15 cellular contexts compared by ENCODE assay signal in the genomic region with DNA sequence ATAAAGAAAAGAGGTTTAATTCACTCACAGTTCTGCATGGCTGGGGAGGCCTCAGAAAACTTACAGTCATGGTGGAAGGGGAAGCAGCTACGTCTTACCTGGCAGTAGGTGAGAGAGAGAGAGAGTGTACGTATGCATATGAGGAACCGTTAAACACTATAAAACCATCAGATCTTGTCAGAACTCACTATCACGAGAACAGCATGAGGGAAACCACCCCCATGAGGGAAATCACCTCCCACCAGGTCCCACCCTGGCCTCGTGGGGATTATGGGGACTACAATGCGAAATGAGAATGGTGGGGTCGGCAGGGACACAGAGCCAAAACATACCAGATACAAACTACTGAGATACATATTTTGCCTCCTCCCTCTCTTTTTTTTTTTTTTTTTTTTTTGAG. TPM values are rescaled to one million over a fixed set of nuclear protein-coding genes. Genes with fewer than 3 reads are reported as not detected.
A peak's percentile ranks its signal among the peaks of the same experiment; 100 is the strongest.
DNase-seq lines count a peak whose midpoint lies in the region; ATAC-seq and TF ChIP-seq lines count a peak whose summit lies in the region.
"Had no signal": no experiment of that assay in that cellular context is flagged by ENCODE, and none has a peak within 500 bp of the region (broad histone marks: within the 10 kb centered on the region; RNA-seq: fewer than 3 reads in every experiment).

No MANE protein-coding gene starts in this region.

- no peaks in the 10 kb centered on the region for H4K20me1 ChIP-seq in H9 (ENCODE audit: control insufficient read depth, insufficient read depth, insufficient read length)
- H4K20me1 ChIP-seq: BLaER1 treated with 17β-estradiol and CSF1 and Interleukin-3, amounts not matched to agents 10 nM and 100 nM had no signal

- TF ChIP-seq CTCF in Caco-2 (IDR thresholded peaks at IDR 0.05; ENCODE audit: insufficient read depth in 1 of 2, low read depth in 1 of 2, low read length in 1 of 2, severe bottlenecking in 1 of 2, unreplicated experiment in 1 of 2) (no peak), H9 (conservative IDR thresholded peaks at IDR 0.05) (no peak), BE2C (IDR thresholded peaks at IDR 0.05; ENCODE audit: low read depth, low read length) (no peak)

- H3K23me2 ChIP-seq in H9 (ENCODE audit: insufficient read length, low read depth, low read length, poor library complexity, severe bottlenecking): no peaks in the 10 kb centered on the region

- no peak overlapping the region for H3K56ac ChIP-seq in H9 (ENCODE audit: insufficient read length, low read depth, low read length)

- H4K5ac ChIP-seq in H9 (ENCODE audit: insufficient read length, low read depth, low read length): no peak overlapping the region

- H4K91ac ChIP-seq in H9 (ENCODE audit: insufficient read length, low read depth, low read length): no peak overlapping the region

- H3K4me3 ChIP-seq in Caco-2 (ENCODE audit: low read depth, low read length) (no peak overlapping the region), BE2C (ENCODE audit: low read depth, low read length) (no peak overlapping the region)
- H3K4me3 ChIP-seq: BLaER1 treated with 17β-estradiol and CSF1 and Interleukin-3, amounts not matched to agents 10 nM and 100 nM had no signal

- no peak overlapping the region for H3K4ac ChIP-seq in H9 (ENCODE audit: low read depth, low read length)

- H2BK12ac ChIP-seq in H9 (ENCODE audit: insufficient read length, low read depth, low read length): no peak overlapping the region

- no peaks in the 10 kb centered on the region for H3K79me1 ChIP-seq in H9 (ENCODE audit: insufficient read depth, low read depth, low read length, poor library complexity, severe bottlenecking)

- H3K4me1 Mint-ChIP-seq in Caco-2 (ENCODE audit: low read depth, unreplicated experiment) (peaks cover 29% of the 10 kb centered on the region), H9 (peaks cover 3 to 4% of the 10 kb centered on the region in 2 experiments; a peak in 3 of 4 replicates), memory B cell (peaks cover 7% of the 10 kb centered on the region)
- H3K4me1 Mint-ChIP-seq in stimulated activated naive B cell treated with anti-CD40 and anti-IgM and Interleukin-4, amounts not matched to agents 10 μg/mL and 1 μg/mL and 100 μg/mL, for 72 hours: peaks cover 6% of the 10 kb centered on the region in 2 donors

- POLR2A ChIA-PET in Caco-2 (lab: Charles Lee): no interaction called here

- ATAC-seq in memory B cell (ENCODE audit: low read depth) (peak; percentile 91), Right ventricle myocardium inferior (no peak)
- ATAC-seq in stimulated activated naive B cell treated with anti-CD40 and anti-IgM and Interleukin-4, amounts not matched to agents 10 μg/mL and 1 μg/mL and 100 μg/mL, for 72 hours (replicated peaks): peak; percentile 61 to 78
- ATAC-seq: CD8-positive, alpha-beta T cell had no signal

- no peak overlapping the region for H3T11ph ChIP-seq in H9 (ENCODE audit: low read length)

- H3K27ac Mint-ChIP-seq in Caco-2 (ENCODE audit: unreplicated experiment) (peak overlapping the region; percentile 49), H9 (peak overlapping the region in 2 of 3 experiments; percentile 55 to 88; a peak in 4 of 7 replicates), memory B cell (no peak overlapping the region)
- H3K27ac Mint-ChIP-seq in stimulated activated naive B cell treated with anti-CD40 and anti-IgM and Interleukin-4, amounts not matched to agents 10 μg/mL and 1 μg/mL and 100 μg/mL, for 72 hours: no peak overlapping the region
- H3K27ac Mint-ChIP-seq: CD4-positive, alpha-beta T cell; CD8-positive, alpha-beta T cell had no signal

- H2AK5ac ChIP-seq in H9 (ENCODE audit: insufficient read length, low read length): no peak overlapping the region

- intact Hi-C loops in Caco-2 (cut with micrococcal nuclease; ENCODE audit: unreplicated experiment): no loop called here
- intact Hi-C loops in Right ventricle myocardium inferior (cut with DNase I): no loop called here

- H3K9me3 ChIP-seq in Caco-2 (no peaks in the 10 kb centered on the region), H9 (ENCODE audit: control insufficient read depth, low read depth, low read length) (no peaks in the 10 kb centered on the region), BE2C (no peaks in the 10 kb centered on the region; the same call in 1 of the 2 replicates)
- H3K9me3 ChIP-seq: BLaER1 treated with 17β-estradiol and CSF1 and Interleukin-3, amounts not matched to agents 10 nM and 100 nM had no signal

- H2BK5ac ChIP-seq in H9 (ENCODE audit: insufficient read length, low read length): no peak overlapping the region

- no peak overlapping the region for H3K14ac ChIP-seq in H9 (ENCODE audit: insufficient read depth, low read length)

- H2BK15ac ChIP-seq in H9 (ENCODE audit: low read depth, low read length): no peak overlapping the region

- no CpG with 5 or more reads among the region's 7 CpGs for WGBS in H9 (ENCODE audit: extremely low coverage, insufficient read length, low lambda C conversion rate)

- H3K27ac ChIP-seq in H9 (ENCODE audit: insufficient read length, low read depth, low read length): no peak overlapping the region
- H3K27ac ChIP-seq: BLaER1 treated with 17β-estradiol and CSF1 and Interleukin-3, amounts not matched to agents 10 nM and 100 nM; C4-2B had no signal

- no peaks in the 10 kb centered on the region for H3K79me2 ChIP-seq in H9 (ENCODE audit: insufficient read depth, low read length)

- BruUV-seq in Caco-2 (replicated peaks; lab: Mats Ljungman, UMichigan): no TSS peak

- H3K36me3 ChIP-seq in Caco-2 (ENCODE audit: control insufficient read depth, insufficient read depth, low read length) (no peaks in the 10 kb centered on the region), BE2C (no peaks in the 10 kb centered on the region)
- H3K36me3 ChIP-seq: BLaER1 treated with 17β-estradiol and CSF1 and Interleukin-3, amounts not matched to agents 10 nM and 100 nM had no signal

- H3K4me1 ChIP-seq in Caco-2 (peaks cover 4% of the 10 kb centered on the region), H9 (ENCODE audit: insufficient read depth, low read length) (no peaks in the 10 kb centered on the region), BE2C (peaks cover 11% of the 10 kb centered on the region; the same call in 1 of the 2 replicates)

- H4K8ac ChIP-seq in H9 (replicated peaks; ENCODE audit: insufficient read length, low read depth, low read length): no peak overlapping the region

- no peak overlapping the region for H3K4me2 ChIP-seq in H9 (ENCODE audit: insufficient read depth, insufficient read length, low read length)
- H3K4me2 ChIP-seq: BLaER1 treated with 17β-estradiol and CSF1 and Interleukin-3, amounts not matched to agents 10 nM and 100 nM had no signal

- no peak overlapping the region for H3K18ac ChIP-seq in H9 (ENCODE audit: insufficient read length, low read depth, low read length)

- H3K36me3 Mint-ChIP-seq in Caco-2 (ENCODE audit: insufficient read depth, unreplicated experiment) (no peaks in the 10 kb centered on the region), H9 (ENCODE audit: insufficient read depth in 1 of 3, low read depth in 3 of 3) (no peaks in the 10 kb centered on the region), memory B cell (no peaks in the 10 kb centered on the region)
- H3K36me3 Mint-ChIP-seq in stimulated activated naive B cell treated with anti-CD40 and anti-IgM and Interleukin-4, amounts not matched to agents 10 μg/mL and 1 μg/mL and 100 μg/mL, for 72 hours: peaks cover 0 to 3% of the 10 kb centered on the region in 2 donors
- H3K36me3 Mint-ChIP-seq: CD8-positive, alpha-beta T cell had no signal

- H3K23ac ChIP-seq in H9 (ENCODE audit: insufficient read length, low read depth, low read length): no peak overlapping the region

- H3K4me3 Mint-ChIP-seq in Caco-2 (ENCODE audit: unreplicated experiment) (no peak overlapping the region), H9 (no peak overlapping the region), memory B cell (no peak overlapping the region)
- no peak overlapping the region for H3K4me3 Mint-ChIP-seq in stimulated activated naive B cell treated with anti-CD40 and anti-IgM and Interleukin-4, amounts not matched to agents 10 μg/mL and 1 μg/mL and 100 μg/mL, for 72 hours
- H3K4me3 Mint-ChIP-seq: CD4-positive, alpha-beta T cell; CD8-positive, alpha-beta T cell had no signal

- H2BK120ac ChIP-seq in H9 (ENCODE audit: low read depth, low read length, poor library complexity, severe bottlenecking): no peak overlapping the region

- no peak for DNase-seq in Caco-2
- no peak for DNase-seq in H9
- peak in 1 of 2 donors; percentile 19 for DNase-seq in memory B cell (ENCODE audit: low spot score in 2 of 2)
- no peak for DNase-seq in stimulated activated naive B cell treated with anti-CD40 and anti-IgM and Interleukin-4, amounts not matched to agents 10 μg/mL and 1 μg/mL and 100 μg/mL, for 72 hours
- DNase-seq in Right ventricle myocardium inferior (ENCODE audit: missing footprints): no peak
- no peak for DNase-seq in BE2C
- DNase-seq in NCI-H526 (lab: John Stamatoyannopoulos, UW): no peak
- DNase-seq: 8988T; ACHN; CD4-positive, alpha-beta T cell; CD8-positive, alpha-beta T cell; DMS79 treated with DMSO at 0.1 percent for 48 hours; GF-D8 had no signal

- no peak overlapping the region for H2AFZ ChIP-seq in H9 (ENCODE audit: low read length)

- CTCF ChIA-PET in Caco-2 (lab: Charles Lee): no interaction called here

- no peak overlapping the region for H3K9ac ChIP-seq in H9 (ENCODE audit: extremely low read depth, insufficient read length, low read length)
- H3K9ac ChIP-seq: BLaER1 treated with 17β-estradiol and CSF1 and Interleukin-3, amounts not matched to agents 10 nM and 100 nM had no signal

- peaks cover 3% of the 10 kb centered on the region for H3K9me3 Mint-ChIP-seq in Caco-2 (ENCODE audit: unreplicated experiment)
- no peaks in the 10 kb centered on the region for H3K9me3 Mint-ChIP-seq in H9
- H3K9me3 Mint-ChIP-seq in memory B cell: no peaks in the 10 kb centered on the region
- peaks cover 1 to 4% of the 10 kb centered on the region in 2 donors for H3K9me3 Mint-ChIP-seq in stimulated activated naive B cell treated with anti-CD40 and anti-IgM and Interleukin-4, amounts not matched to agents 10 μg/mL and 1 μg/mL and 100 μg/mL, for 72 hours
- H3K9me3 Mint-ChIP-seq: CD4-positive, alpha-beta T cell; CD8-positive, alpha-beta T cell had no signal

- H3K27me3 ChIP-seq in Caco-2 (replicated peaks; ENCODE audit: control insufficient read depth, insufficient read depth, low read length): no peaks in the 10 kb centered on the region
- no peaks in the 10 kb centered on the region for H3K27me3 ChIP-seq in H9 (ENCODE audit: insufficient read depth, low read length)
- H3K27me3 ChIP-seq in BE2C: no peaks in the 10 kb centered on the region
- H3K27me3 ChIP-seq: BLaER1 treated with 17β-estradiol and CSF1 and Interleukin-3, amounts not matched to agents 10 nM and 100 nM had no signal

- no peak overlapping the region for H2BK20ac ChIP-seq in H9 (ENCODE audit: low read depth, low read length, poor library complexity, severe bottlenecking)

- H3K27me3 Mint-ChIP-seq in Caco-2 (ENCODE audit: insufficient read depth, unreplicated experiment): no peaks in the 10 kb centered on the region
- no peaks in the 10 kb centered on the region for H3K27me3 Mint-ChIP-seq in H9 (ENCODE audit: low read depth)
- H3K27me3 Mint-ChIP-seq in memory B cell: peaks cover 3% of the 10 kb centered on the region
- H3K27me3 Mint-ChIP-seq in stimulated activated naive B cell treated with anti-CD40 and anti-IgM and Interleukin-4, amounts not matched to agents 10 μg/mL and 1 μg/mL and 100 μg/mL, for 72 hours: no peaks in the 10 kb centered on the region

RNA-seq across cellular contexts. Expression of gene FER, which starts 10.8 kb away (rescaled TPM):
- total RNA-seq in Caco-2 (2022): 43.1 and 48.7 TPM in 2 replicates
- total RNA-seq in H9 (2021): 16.5 and 18.0 TPM in 2 replicates
- total RNA-seq in Right ventricle myocardium inferior: 11.8 TPM
- 6.9 TPM for polyA plus RNA-seq in BE2C (2012; ENCODE audit: insufficient read depth, insufficient read length, low read depth)

Comparison
In these comparisons a context has a peak if more than half of its experiments do, and no peak if none do; other contexts are left out.
1. H3K27ac Mint-ChIP-seq: peak in Caco-2 (single experiment) and H9 (2 of 3); none in memory B cell (single experiment) and stimulated activated naive B cell treated with anti-CD40 and anti-IgM and Interleukin-4, amounts not matched to agents 10 μg/mL and 1 μg/mL and 100 μg/mL, for 72 hours (single experiment).